Comparison of ENCODE assay signal across 1 cellular context in genomic region chr16:57513371-57514102, GRCh38.
A peak's percentile ranks its signal among the peaks of the same experiment; 100 is the strongest.
TF ChIP-seq lines count a peak whose summit lies in the region.

No MANE protein-coding gene starts in this region.

TF ChIP-seq in HEK293, 187 proteins besides CTCF, POLR2A, EP300 and RAD21 (continued from another document):
- TF ChIP-seq ZFP69B (tag by site-specific recombination; IDR thresholded peaks at IDR 0.05) (peak; percentile 37; the same call in 1 of the 2 replicates), ZNF600 (tag by site-specific recombination; IDR thresholded peaks at IDR 0.05) (0 out of 2 replicates have a peak, but pooled peaks have one; percentile 23), ZIC2 (tag by site-specific recombination; IDR thresholded peaks at IDR 0.05) (peak; percentile 86), ZNF558 (tag by site-specific recombination; IDR thresholded peaks at IDR 0.05) (no peak), ZEB2 (tag by site-specific recombination; IDR thresholded peaks at IDR 0.05) (no peak), AEBP2 (tag by site-specific recombination; IDR thresholded peaks at IDR 0.05; ENCODE audit: borderline replicate concordance) (no peak), ZNF692 (tag by site-specific recombination; IDR thresholded peaks at IDR 0.05) (0 out of 2 replicates have a peak, but pooled peaks have one; percentile 27), ZNF350 (tag by site-specific recombination; IDR thresholded peaks at IDR 0.05) (no peak), ZNF580 (tag by site-specific recombination; IDR thresholded peaks at IDR 0.05) (no peak), ZNF621 (tag by site-specific recombination; IDR thresholded peaks at IDR 0.05) (no peak), FEZF1 (tag by site-specific recombination; IDR thresholded peaks at IDR 0.05) (peak; percentile 32; the same call in 1 of the 2 replicates), ZNF664 (tag by site-specific recombination; IDR thresholded peaks at IDR 0.05) (peak; percentile 98), KLF8 (tag by site-specific recombination; IDR thresholded peaks at IDR 0.05) (no peak), BCL11B (tag by site-specific recombination; IDR thresholded peaks at IDR 0.05; ENCODE audit: low read depth) (no peak), ZNF26 (tag by site-specific recombination; IDR thresholded peaks at IDR 0.05) (no peak), HOXD13 (CRISPR knock-in tag; IDR thresholded peaks at IDR 0.05; ENCODE audit: borderline replicate concordance) (no peak), ZNF629 (tag by site-specific recombination; IDR thresholded peaks at IDR 0.05) (no peak), GLIS2 (tag by site-specific recombination; IDR thresholded peaks at IDR 0.05) (peak; percentile 61), ZNF169 (tag by site-specific recombination; IDR thresholded peaks at IDR 0.05) (no peak), ZNF596 (tag by site-specific recombination; IDR thresholded peaks at IDR 0.05) (no peak), ZSCAN5A (tag by site-specific recombination; IDR thresholded peaks at IDR 0.05) (no peak), ZNF747 (tag by site-specific recombination; IDR thresholded peaks at IDR 0.05) (no peak), ZBTB8A (tag by site-specific recombination; IDR thresholded peaks at IDR 0.05) (peak; percentile 37; the same call in 1 of the 2 replicates), SP7 (tag by site-specific recombination; IDR thresholded peaks at IDR 0.05) (0 out of 2 replicates have a peak, but pooled peaks have one; percentile 23), ZNF202 (tag by site-specific recombination; IDR thresholded peaks at IDR 0.05; ENCODE audit: borderline replicate concordance) (no peak), PATZ1 (tag by site-specific recombination; IDR thresholded peaks at IDR 0.05) (0 out of 2 replicates have a peak, but pooled peaks have one; percentile 28), ZNF138 (tag by site-specific recombination; IDR thresholded peaks at IDR 0.05; ENCODE audit: borderline replicate concordance) (no peak), PRDM10 (tag by site-specific recombination; IDR thresholded peaks at IDR 0.05) (no peak), ZNF341 (tag by site-specific recombination; IDR thresholded peaks at IDR 0.05; ENCODE audit: low read depth) (peak; percentile 31; the same call in 1 of the 2 replicates), GLIS1 (tag by site-specific recombination; IDR thresholded peaks at IDR 0.05) (peak; percentile 72), TCF7L2 (IDR thresholded peaks at IDR 0.05; ENCODE audit: borderline replicate concordance, low read depth, low read length) (no peak), KLF17 (tag by site-specific recombination; IDR thresholded peaks at IDR 0.05) (peak; percentile 32; the same call in 1 of the 2 replicates), SALL2 (tag by site-specific recombination; IDR thresholded peaks at IDR 0.05; ENCODE audit: borderline replicate concordance) (no peak), ZNF157 (tag by site-specific recombination; IDR thresholded peaks at IDR 0.05) (no peak)
